ENCODE assay signal across 15 cellular contexts in genomic region chr1:31372051-31372450, GRCh38. TPM values are rescaled to one million over a fixed set of nuclear protein-coding genes. Genes with fewer than 3 reads are reported as not detected.
DNase-seq lines count a peak whose midpoint lies in the region; ATAC-seq and TF ChIP-seq lines count a peak whose summit lies in the region.
"Had no signal": no experiment of that assay in that cellular context is flagged by ENCODE, and none has a peak within 500 bp of the region (broad histone marks: within the 10 kb centered on the region; RNA-seq: fewer than 3 reads in every experiment).

No MANE protein-coding gene starts in this region.

- TF ChIP-seq CTCF in hepatocyte (IDR thresholded peaks at IDR 0.05; ENCODE audit: poor library complexity) (no peak), progenitor cell of endocrine pancreas (IDR thresholded peaks at IDR 0.05; ENCODE audit: unreplicated experiment) (no peak)

- WGBS in hepatocyte (ENCODE audit: low lambda C conversion rate, missing lambda C conversion rate), result 77% methylated on average over 3 of the region's 3 CpGs

- peaks cover 6% of the 10 kb centered on the region; the same call in 1 of the 2 replicates for H3K27me3 ChIP-seq in BLaER1
- H3K27me3 ChIP-seq in hepatocyte, result no peaks in the 10 kb centered on the region

- H3K27ac ChIP-seq in BLaER1, result no peak overlapping the region
- peak overlapping the region; percentile 99 for H3K27ac ChIP-seq in hepatocyte

- intact Hi-C loops in activated T-helper 1 cell treated with anti-CD3 and anti-CD28 coated beads, Interleukin-12 subunit alpha, Interleukin-12 subunit beta, Interleukin-2, Interleukin-4 antibody, amounts not matched to agents 30 ng/mL and 10 ng/mL and 1 ng/mL, durations not matched to agents 14 hours and 24 hours and 36 hours (cut with micrococcal nuclease), result no loop called here

- H3K27me3 Mint-ChIP-seq in T-helper 17 cell (peaks cover 11% of the 10 kb centered on the region), progenitor cell of endocrine pancreas (peaks cover 5% of the 10 kb centered on the region)
- peaks cover 12% of the 10 kb centered on the region for H3K27me3 Mint-ChIP-seq in activated T-helper 1 cell treated with anti-CD3 and anti-CD28 coated beads, Interleukin-12 subunit alpha, Interleukin-12 subunit beta, Interleukin-2, Interleukin-4 antibody, amounts not matched to agents 30 ng/mL and 10 ng/mL and 1 ng/mL, durations not matched to agents 14 hours and 24 hours and 36 hours (ENCODE audit: insufficient read depth)
- H3K27me3 Mint-ChIP-seq: activated CD4-positive, alpha-beta T cell treated with anti-CD3 and anti-CD28 coated beads for 36 hours had no signal

- no peak overlapping the region for H2AFZ ChIP-seq in hepatocyte

- ATAC-seq in T-helper 17 cell, result no peak
- ATAC-seq in HG03521 (IDR thresholded peaks at IDR 0.05; ENCODE audit: unreplicated experiment), result no peak
- no peak for ATAC-seq in HG02852 (IDR thresholded peaks at IDR 0.05; ENCODE audit: unreplicated experiment)
- ATAC-seq: naive thymus-derived CD4-positive, alpha-beta T cell had no signal

- DNase-seq in T-helper 17 cell, result no peak
- DNase-seq in hepatocyte (ENCODE audit: low spot score), result no peak
- DNase-seq in progenitor cell of endocrine pancreas (ENCODE audit: low spot score, unreplicated experiment), result no peak
- DNase-seq in activated T-helper 1 cell treated with anti-CD3 and anti-CD28 coated beads, Interleukin-12 subunit alpha, Interleukin-12 subunit beta, Interleukin-2, Interleukin-4 antibody, amounts not matched to agents 30 ng/mL and 10 ng/mL and 1 ng/mL, durations not matched to agents 14 hours and 24 hours and 36 hours (ENCODE audit: low spot score), result no peak
- DNase-seq in hippocampal formation (lab: John Stamatoyannopoulos, UW), result no peak
- DNase-seq: activated CD4-positive, alpha-beta T cell treated with anti-CD3 and anti-CD28 coated beads for 36 hours; activated effector memory CD4-positive, alpha-beta T cell treated with anti-CD3 and anti-CD28 coated beads, Interleukin-2, amount 50 U/mL, for 16 hours; GF-D8; naive thymus-derived CD4-positive, alpha-beta T cell; NCI-H1105; stimulated activated CD4-positive, alpha-beta T cell treated with anti-CD3 and anti-CD28 coated beads, Interleukin-1b, Interleukin-23, amount 100 ng/mL, for 48 hours; stimulated activated naive CD8-positive, alpha-beta T cell treated with anti-CD3 and anti-CD28 coated beads, Interleukin-15, amount 100 ng/mL, for 72 hours had no signal

- H3K4me2 ChIP-seq in BLaER1 (peak overlapping the region; percentile 99), hepatocyte (peak overlapping the region; percentile 85)

- H3K4me3 ChIP-seq in BLaER1, result no peak overlapping the region
- no peak overlapping the region for H3K4me3 ChIP-seq in hepatocyte

- no peaks in the 10 kb centered on the region for H3K9me2 ChIP-seq in hepatocyte (replicated peaks; ENCODE audit: insufficient read depth)

- H3K9me3 Mint-ChIP-seq in progenitor cell of endocrine pancreas (ENCODE audit: low read depth), result no peaks in the 10 kb centered on the region
- H3K9me3 Mint-ChIP-seq in activated T-helper 1 cell treated with anti-CD3 and anti-CD28 coated beads, Interleukin-12 subunit alpha, Interleukin-12 subunit beta, Interleukin-2, Interleukin-4 antibody, amounts not matched to agents 30 ng/mL and 10 ng/mL and 1 ng/mL, durations not matched to agents 14 hours and 24 hours and 36 hours, result no peaks in the 10 kb centered on the region
- H3K9me3 Mint-ChIP-seq: naive thymus-derived CD4-positive, alpha-beta T cell; stimulated activated naive CD8-positive, alpha-beta T cell treated with anti-CD3 and anti-CD28 coated beads, Interleukin-15, amount 100 ng/mL, for 72 hours had no signal

- H3K79me2 ChIP-seq in hepatocyte, result no peaks in the 10 kb centered on the region

- H3K9me3 ChIP-seq in BLaER1 (no peaks in the 10 kb centered on the region), T-helper 17 cell (ENCODE audit: control insufficient read depth, low read length, poor library complexity, severe bottlenecking) (no peaks in the 10 kb centered on the region), hepatocyte (ENCODE audit: low read depth) (no peaks in the 10 kb centered on the region)

- peaks cover 10% of the 10 kb centered on the region for H3K36me3 ChIP-seq in BLaER1
- H3K36me3 ChIP-seq in hepatocyte (replicated peaks; ENCODE audit: insufficient read depth, low read depth), result no peaks in the 10 kb centered on the region

- no peak overlapping the region for H3K9ac ChIP-seq in BLaER1

- H3K4me1 Mint-ChIP-seq in T-helper 17 cell (peaks cover 21% of the 10 kb centered on the region), progenitor cell of endocrine pancreas (ENCODE audit: low read depth) (peaks cover 16% of the 10 kb centered on the region)
- peaks cover 9% of the 10 kb centered on the region for H3K4me1 Mint-ChIP-seq in activated T-helper 1 cell treated with anti-CD3 and anti-CD28 coated beads, Interleukin-12 subunit alpha, Interleukin-12 subunit beta, Interleukin-2, Interleukin-4 antibody, amounts not matched to agents 30 ng/mL and 10 ng/mL and 1 ng/mL, durations not matched to agents 14 hours and 24 hours and 36 hours (ENCODE audit: low read depth)

- H3K4me3 Mint-ChIP-seq in T-helper 17 cell, result peak overlapping the region; percentile 91
- H3K4me3 Mint-ChIP-seq in progenitor cell of endocrine pancreas (ENCODE audit: low read depth), result peak overlapping the region; percentile 20
- H3K4me3 Mint-ChIP-seq in activated T-helper 1 cell treated with anti-CD3 and anti-CD28 coated beads, Interleukin-12 subunit alpha, Interleukin-12 subunit beta, Interleukin-2, Interleukin-4 antibody, amounts not matched to agents 30 ng/mL and 10 ng/mL and 1 ng/mL, durations not matched to agents 14 hours and 24 hours and 36 hours, result no peak overlapping the region

- H3K4me1 ChIP-seq in BLaER1 (peaks cover 22% of the 10 kb centered on the region), hepatocyte (ENCODE audit: insufficient read depth) (peaks cover 46% of the 10 kb centered on the region)

- no peaks in the 10 kb centered on the region for H3K36me3 Mint-ChIP-seq in T-helper 17 cell (ENCODE audit: low read depth)
- no peaks in the 10 kb centered on the region for H3K36me3 Mint-ChIP-seq in progenitor cell of endocrine pancreas (ENCODE audit: insufficient read depth)
- no peaks in the 10 kb centered on the region for H3K36me3 Mint-ChIP-seq in activated T-helper 1 cell treated with anti-CD3 and anti-CD28 coated beads, Interleukin-12 subunit alpha, Interleukin-12 subunit beta, Interleukin-2, Interleukin-4 antibody, amounts not matched to agents 30 ng/mL and 10 ng/mL and 1 ng/mL, durations not matched to agents 14 hours and 24 hours and 36 hours (ENCODE audit: low read depth)

- peak overlapping the region; percentile 72 for H3K27ac Mint-ChIP-seq in T-helper 17 cell
- H3K27ac Mint-ChIP-seq in progenitor cell of endocrine pancreas, result no peak overlapping the region
- H3K27ac Mint-ChIP-seq in activated T-helper 1 cell treated with anti-CD3 and anti-CD28 coated beads, Interleukin-12 subunit alpha, Interleukin-12 subunit beta, Interleukin-2, Interleukin-4 antibody, amounts not matched to agents 30 ng/mL and 10 ng/mL and 1 ng/mL, durations not matched to agents 14 hours and 24 hours and 36 hours, result no peak overlapping the region
- H3K27ac Mint-ChIP-seq: activated CD4-positive, alpha-beta T cell treated with anti-CD3 and anti-CD28 coated beads for 36 hours had no signal

- no peaks in the 10 kb centered on the region for H4K20me1 ChIP-seq in BLaER1
- H4K20me1 ChIP-seq in hepatocyte (ENCODE audit: insufficient read depth, poor library complexity, severe bottlenecking), result no peaks in the 10 kb centered on the region

RNA-seq across cellular contexts. Expression of gene FABP3, which starts 0.8 kb away (rescaled TPM):
- total RNA-seq in T-helper 17 cell, result not detected
- 23.9 and 39.1 TPM in 2 replicates for total RNA-seq in hepatocyte
- polyA plus RNA-seq in hepatocyte, result 50.1 and 65.5 TPM in 2 replicates
- total RNA-seq in progenitor cell of endocrine pancreas, result 0.73 and 0.74 TPM in 2 replicates
- total RNA-seq in activated T-helper 1 cell treated with anti-CD3 and anti-CD28 coated beads, Interleukin-12 subunit alpha, Interleukin-12 subunit beta, Interleukin-2, Interleukin-4 antibody, amounts not matched to agents 30 ng/mL and 10 ng/mL and 1 ng/mL, durations not matched to agents 14 hours and 24 hours and 36 hours, result not detected in 2 replicates
- total RNA-seq: activated CD4-positive, alpha-beta T cell treated with anti-CD3 and anti-CD28 coated beads for 36 hours had no signal
- polyA plus RNA-seq: naive thymus-derived CD4-positive, alpha-beta T cell had no signal

RNA-seq across cellular contexts. Expression of gene SERINC2, which starts 41.0 kb away (rescaled TPM):
- total RNA-seq in T-helper 17 cell (under 1 TPM in 1 of 2 donors, not detected in 1; 0.32 TPM), hepatocyte (53.6 and 70.2 TPM in 2 replicates), progenitor cell of endocrine pancreas (58.8 and 65.7 TPM in 2 replicates)
- 154 and 164 TPM in 2 replicates for polyA plus RNA-seq in hepatocyte
- not detected in 2 replicates for total RNA-seq in activated T-helper 1 cell treated with anti-CD3 and anti-CD28 coated beads, Interleukin-12 subunit alpha, Interleukin-12 subunit beta, Interleukin-2, Interleukin-4 antibody, amounts not matched to agents 30 ng/mL and 10 ng/mL and 1 ng/mL, durations not matched to agents 14 hours and 24 hours and 36 hours
- polyA plus RNA-seq: naive thymus-derived CD4-positive, alpha-beta T cell had no signal

Comparison
In these comparisons a context has a peak if more than half of its experiments do, and no peak if none do; other contexts are left out.
1. RNA of gene FABP3, which starts 0.8 kb away (total RNA-seq): 23.9 to 39.1 TPM in hepatocyte; 0.73 to 0.74 TPM in progenitor cell of endocrine pancreas, not detected in T-helper 17 cell and not detected in activated T-helper 1 cell treated with anti-CD3 and anti-CD28 coated beads, Interleukin-12 subunit alpha, Interleukin-12 subunit beta, Interleukin-2, Interleukin-4 antibody, amounts not matched to agents 30 ng/mL and 10 ng/mL and 1 ng/mL, durations not matched to agents 14 hours and 24 hours and 36 hours; every median in the first group is over 10 times any median in the second.
2. RNA of gene SERINC2, which starts 41.0 kb away (total RNA-seq): 58.8 to 65.7 TPM in progenitor cell of endocrine pancreas and 53.6 to 70.2 TPM in hepatocyte; 0.32 TPM in T-helper 17 cell and not detected in activated T-helper 1 cell treated with anti-CD3 and anti-CD28 coated beads, Interleukin-12 subunit alpha, Interleukin-12 subunit beta, Interleukin-2, Interleukin-4 antibody, amounts not matched to agents 30 ng/mL and 10 ng/mL and 1 ng/mL, durations not matched to agents 14 hours and 24 hours and 36 hours; every median in the first group is over 10 times any median in the second.